In genomic region chr4:174047363-174047762, GRCh38 we compare ENCODE assay signal across 16 cellular contexts.
"Had no signal": no experiment of that assay in that cellular context is flagged by ENCODE, and none has a peak within 500 bp of the region (broad histone marks: within the 10 kb centered on the region; RNA-seq: fewer than 3 reads in every experiment).

No MANE protein-coding gene starts in this region.

- H3K9me3 Mint-ChIP-seq: activated B cell treated with CpG ODN at 0.5 μM for 24 hours; activated naive CD4-positive, alpha-beta T cell treated with anti-CD3 and anti-CD28 coated beads, Interleukin-2, amount 10 ng/mL, durations not matched to agents 7 days and 5 days; dendritic cell treated with granulocyte-macrophage colony-stimulating factor and Interleukin-4, amounts not matched to agents 40 ng/mL and 50 ng/mL, for 4 days; effector memory CD8-positive, alpha-beta T cell; stimulated activated naive CD8-positive, alpha-beta T cell treated with anti-CD3 and anti-CD28 coated beads, Interleukin-15, amount 100 ng/mL, for 72 hours had no signal

- H3K4me1 Mint-ChIP-seq: activated B cell treated with CpG ODN at 0.5 μM for 24 hours; activated naive CD4-positive, alpha-beta T cell treated with anti-CD3 and anti-CD28 coated beads, Interleukin-2, amount 10 ng/mL, durations not matched to agents 7 days and 5 days; naive thymus-derived CD4-positive, alpha-beta T cell; stimulated activated naive CD8-positive, alpha-beta T cell treated with anti-CD3 and anti-CD28 coated beads, Interleukin-15, amount 100 ng/mL, for 72 hours had no signal

- H3K4me1 ChIP-seq: testis, upper lobe of right lung had no signal

- ATAC-seq: effector memory CD8-positive, alpha-beta T cell; left cardiac atrium; naive thymus-derived CD4-positive, alpha-beta T cell; stimulated activated naive CD8-positive, alpha-beta T cell treated with anti-CD3 and anti-CD28 coated beads, Interleukin-15, amount 100 ng/mL, for 72 hours; upper lobe of right lung had no signal

- H3K27ac Mint-ChIP-seq: activated B cell treated with CpG ODN at 0.5 μM for 24 hours; activated naive CD4-positive, alpha-beta T cell treated with anti-CD3 and anti-CD28 coated beads, Interleukin-2, amount 10 ng/mL, durations not matched to agents 7 days and 5 days; activated T-helper 2 cell treated with anti-CD3 and anti-CD28 coated beads, Interferon-gamma antibody, Interleukin-2, Interleukin-4, amounts not matched to agents 10 μg/mL and 5 μg/mL and 100 μg/mL, durations not matched to agents 14 hours and 24 hours and 36 hours; dendritic cell treated with granulocyte-macrophage colony-stimulating factor and Interleukin-4, amounts not matched to agents 40 ng/mL and 50 ng/mL, for 4 days; effector memory CD8-positive, alpha-beta T cell; naive thymus-derived CD4-positive, alpha-beta T cell; stimulated activated naive CD8-positive, alpha-beta T cell treated with anti-CD3 and anti-CD28 coated beads, Interleukin-15, amount 100 ng/mL, for 72 hours had no signal

- DNase-seq: activated B cell treated with CpG ODN at 0.5 μM for 24 hours; activated CD4-positive, alpha-beta T cell treated with anti-CD3 and anti-CD28 coated beads, Interleukin-2, amount 50 U/mL, for 1 hour; activated naive CD4-positive, alpha-beta T cell treated with anti-CD3 and anti-CD28 coated beads, Interleukin-2, amount 10 ng/mL, durations not matched to agents 7 days and 5 days; effector memory CD8-positive, alpha-beta T cell; left cardiac atrium; naive thymus-derived CD4-positive, alpha-beta T cell; stimulated activated CD4-positive, alpha-beta T cell treated with anti-CD3 and anti-CD28 coated beads, Interleukin-4, amount 100 ng/mL, for 4 hours; stimulated activated naive CD8-positive, alpha-beta T cell treated with anti-CD3 and anti-CD28 coated beads, Interleukin-15, amount 100 ng/mL, for 72 hours; T1000; testis; upper lobe of right lung had no signal

- H3K4me3 ChIP-seq: lung, testis, upper lobe of right lung had no signal

- H3K27me3 Mint-ChIP-seq: activated B cell treated with CpG ODN at 0.5 μM for 24 hours; activated naive CD4-positive, alpha-beta T cell treated with anti-CD3 and anti-CD28 coated beads, Interleukin-2, amount 10 ng/mL, durations not matched to agents 7 days and 5 days; effector memory CD8-positive, alpha-beta T cell; stimulated activated naive CD8-positive, alpha-beta T cell treated with anti-CD3 and anti-CD28 coated beads, Interleukin-15, amount 100 ng/mL, for 72 hours had no signal

- H3K36me3 Mint-ChIP-seq: activated naive CD4-positive, alpha-beta T cell treated with anti-CD3 and anti-CD28 coated beads, Interleukin-2, amount 10 ng/mL, durations not matched to agents 7 days and 5 days; naive thymus-derived CD4-positive, alpha-beta T cell had no signal

- H3K36me3 ChIP-seq: neutrophil, upper lobe of right lung had no signal

- H3K4me3 Mint-ChIP-seq: activated B cell treated with CpG ODN at 0.5 μM for 24 hours; activated naive CD4-positive, alpha-beta T cell treated with anti-CD3 and anti-CD28 coated beads, Interleukin-2, amount 10 ng/mL, durations not matched to agents 7 days and 5 days; dendritic cell treated with granulocyte-macrophage colony-stimulating factor and Interleukin-4, amounts not matched to agents 40 ng/mL and 50 ng/mL, for 4 days; effector memory CD8-positive, alpha-beta T cell; naive thymus-derived CD4-positive, alpha-beta T cell; stimulated activated naive CD8-positive, alpha-beta T cell treated with anti-CD3 and anti-CD28 coated beads, Interleukin-15, amount 100 ng/mL, for 72 hours had no signal

- H3K27me3 ChIP-seq: neutrophil, testis, upper lobe of right lung had no signal

- H3K9me3 ChIP-seq: neutrophil, testis, upper lobe of right lung had no signal

- H3K27ac ChIP-seq: epithelial cell of prostate, neutrophil, testis, upper lobe of right lung had no signal
